20 cellular contexts compared by ENCODE assay signal in genomic region chr3:142004025-142004424, GRCh38.
DNase-seq lines count a peak whose midpoint lies in the region; ATAC-seq, FAIRE-seq and TF ChIP-seq lines count a peak whose summit lies in the region.
"Had no signal": no experiment of that assay in that cellular context is flagged by ENCODE, and none has a peak within 500 bp of the region (broad histone marks: within the 10 kb centered on the region; RNA-seq: fewer than 3 reads in every experiment).

No MANE protein-coding gene starts in this region.

- TF ChIP-seq POLR2A in H54 (IDR thresholded peaks at IDR 0.05; ENCODE audit: low read depth, low read length) = no peak
- no peak for TF ChIP-seq POLR2A in IMR-90 (IDR thresholded peaks at IDR 0.05; ENCODE audit: low read depth, low read length)

- no peak overlapping the region for H3K14ac ChIP-seq in IMR-90 (replicated peaks; ENCODE audit: low read depth, low read length)
- H3K14ac ChIP-seq in trophoblast cell (ENCODE audit: low read length) = no peak overlapping the region

- H3K36me3 Mint-ChIP-seq in mesothelial cell of epicardium = peaks cover 18% of the 10 kb centered on the region

- no peak overlapping the region for H2BK20ac ChIP-seq in IMR-90 (ENCODE audit: low read depth, low read length)

- H2BK15ac ChIP-seq in IMR-90 (ENCODE audit: low read depth, low read length) = no peak overlapping the region

- H3K79me1 ChIP-seq in IMR-90 (ENCODE audit: low read depth in 1 of 2, low read length in 2 of 2) (no peaks in the 10 kb centered on the region), trophoblast cell (ENCODE audit: low read length) (no peaks in the 10 kb centered on the region)

- H3K4me2 ChIP-seq in IMR-90 (ENCODE audit: low read depth, low read length) (no peak overlapping the region), trophoblast cell (ENCODE audit: low read length) (no peak overlapping the region), GM23248 (ENCODE audit: unreplicated experiment) (no peak overlapping the region)
- H3K4me2 ChIP-seq: BLaER1 had no signal

- H3F3A ChIP-seq in GM23248 (ENCODE audit: insufficient read depth) = no peaks in the 10 kb centered on the region

- intact Hi-C loops in IMR-90 (cut with micrococcal nuclease) = no loop called here

- H3K4me3 ChIP-seq in IMR-90 (ENCODE audit: insufficient read depth, low read depth, low read length) (no peak overlapping the region), trophoblast cell (ENCODE audit: low read depth, low read length) (no peak overlapping the region), GM23248 (no peak overlapping the region)
- H3K4me3 ChIP-seq: BLaER1 had no signal

- DNase-seq in H54 (ENCODE audit: insufficient read length, low spot score) = no peak
- DNase-seq in IMR-90 = no peak
- no peak for DNase-seq in mesothelial cell of epicardium (ENCODE audit: low spot score in 2 of 2, unreplicated experiment in 2 of 2)
- DNase-seq in trophoblast cell = peak; percentile 13 to 80
- no peak for DNase-seq in GM23248
- DNase-seq in NCI-H345 treated with DMSO at 0.1 percent for 48 hours (lab: John Stamatoyannopoulos, UW; ENCODE audit: unreplicated experiment) = no peak
- DNase-seq in RWPE1 (ENCODE audit: low spot score) = no peak
- DNase-seq: Caco-2; CD4-positive, CD25-positive, alpha-beta regulatory T cell; CD8-positive, alpha-beta T cell; DMS153; DND-41; H9; HFFc6 had no signal

- H3K27ac ChIP-seq in IMR-90 (ENCODE audit: insufficient read depth, low read length) = no peak overlapping the region
- H3K27ac ChIP-seq in trophoblast cell (ENCODE audit: low read depth, low read length) = no peak overlapping the region
- H3K27ac ChIP-seq in GM23248 = no peak overlapping the region
- no peak overlapping the region for H3K27ac ChIP-seq in RWPE1
- H3K27ac ChIP-seq: BLaER1, C4-2B had no signal

- H3K79me2 ChIP-seq in trophoblast cell (ENCODE audit: control insufficient read depth, insufficient read depth, low read length, poor library complexity) (no peaks in the 10 kb centered on the region), GM23248 (ENCODE audit: insufficient read depth) (no peaks in the 10 kb centered on the region)

- BruUV-seq in IMR-90 (replicated peaks; lab: Mats Ljungman, UMichigan) = no TSS peak

- no peak overlapping the region for H4K12ac ChIP-seq in trophoblast cell (ENCODE audit: low read depth, low read length)

- H3K23ac ChIP-seq in IMR-90 (ENCODE audit: low read depth, low read length) (no peak overlapping the region), trophoblast cell (ENCODE audit: low read length) (no peak overlapping the region)

- no peak overlapping the region for H2BK120ac ChIP-seq in IMR-90 (ENCODE audit: low read depth, low read length)
- H2BK120ac ChIP-seq in trophoblast cell (ENCODE audit: insufficient read depth, low read length, poor library complexity) = no peak overlapping the region

- in situ Hi-C loops in IMR-90 (cut with MboI; ENCODE audit: low sequenced_read_pairs) = no loop called here
- in situ Hi-C loops in GM23248 (cut with MboI) = no loop called here

- no peak for TF ChIP-seq RAD21 in IMR-90 (IDR thresholded peaks at IDR 0.05; ENCODE audit: low read length)

- H3K27me3 ChIP-seq in IMR-90 (ENCODE audit: control insufficient read depth, insufficient read depth, low read length) = no peaks in the 10 kb centered on the region
- H3K27me3 ChIP-seq in trophoblast cell (ENCODE audit: insufficient read depth, low read length) = no peaks in the 10 kb centered on the region
- no peaks in the 10 kb centered on the region for H3K27me3 ChIP-seq in GM23248 (replicated peaks; ENCODE audit: insufficient read depth)
- H3K27me3 ChIP-seq: BLaER1 had no signal

- H3K9me3 Mint-ChIP-seq in mesothelial cell of epicardium = peaks cover 3% of the 10 kb centered on the region
- H3K9me3 Mint-ChIP-seq: CD4-positive, CD25-positive, alpha-beta regulatory T cell; CD8-positive, alpha-beta T cell; H9; HFFc6 had no signal

- H3K4me1 ChIP-seq in IMR-90 (ENCODE audit: control insufficient read depth, insufficient read depth, low read length) = no peaks in the 10 kb centered on the region
- H3K4me1 ChIP-seq in trophoblast cell (ENCODE audit: control insufficient read depth in 1 of 2, insufficient read depth in 2 of 2, low read length in 2 of 2) = peaks cover 4 to 7% of the 10 kb centered on the region in 2 experiments
- no peaks in the 10 kb centered on the region for H3K4me1 ChIP-seq in GM23248 (ENCODE audit: insufficient read depth)
- H3K4me1 ChIP-seq: Caco-2 had no signal

- H3K9ac ChIP-seq in IMR-90 (ENCODE audit: low read depth, low read length) = no peak overlapping the region
- H3K9ac ChIP-seq in trophoblast cell (ENCODE audit: low read length) = no peak overlapping the region
- H3K9ac ChIP-seq in GM23248 = no peak overlapping the region
- H3K9ac ChIP-seq: BLaER1 had no signal

- no peaks in the 10 kb centered on the region for H3K9me2 ChIP-seq in GM23248 (ENCODE audit: insufficient read depth)

- peaks cover 42% of the 10 kb centered on the region for H3K4me1 Mint-ChIP-seq in mesothelial cell of epicardium
- H3K4me1 Mint-ChIP-seq: B cell had no signal

- H4K5ac ChIP-seq in IMR-90 (ENCODE audit: low read depth, low read length) = no peak overlapping the region

- no peaks in the 10 kb centered on the region for H3K27me3 Mint-ChIP-seq in mesothelial cell of epicardium (ENCODE audit: low read depth)
- H3K27me3 Mint-ChIP-seq: B cell; CD4-positive, CD25-positive, alpha-beta regulatory T cell had no signal

- no peaks in the 10 kb centered on the region for H4K20me1 ChIP-seq in IMR-90 (ENCODE audit: insufficient read depth, low read length)
- H4K20me1 ChIP-seq in GM23248 (ENCODE audit: insufficient read depth) = no peaks in the 10 kb centered on the region

- H2AK5ac ChIP-seq in IMR-90 (ENCODE audit: low read depth, low read length) (no peak overlapping the region), trophoblast cell (ENCODE audit: low read length) (no peak overlapping the region)

- H3K9me1 ChIP-seq in IMR-90 (ENCODE audit: insufficient read depth, low read length) = 0 out of 2 replicates have a peak, but pooled peaks cover 4% of the 10 kb centered on the region

- peak overlapping the region; percentile 90 for H3K27ac Mint-ChIP-seq in mesothelial cell of epicardium
- H3K27ac Mint-ChIP-seq: B cell; CD4-positive, CD25-positive, alpha-beta regulatory T cell; CD8-positive, alpha-beta T cell; H9 had no signal

- H4K8ac ChIP-seq in IMR-90 (ENCODE audit: low read depth in 2 of 2, low read length in 2 of 2) (no peak overlapping the region), trophoblast cell (ENCODE audit: low read depth, low read length) (no peak overlapping the region)

- H3K36me3 ChIP-seq in IMR-90 (ENCODE audit: control insufficient read depth, insufficient read depth, low read length) (0 out of 2 replicates have a peak, but pooled peaks cover 1% of the 10 kb centered on the region), trophoblast cell (ENCODE audit: control insufficient read depth in 1 of 2, insufficient read depth in 2 of 2, low read length in 2 of 2) (no peaks in the 10 kb centered on the region), GM23248 (ENCODE audit: low read depth) (no peaks in the 10 kb centered on the region)

- dilution Hi-C loops in IMR-90 (cut with HindIII; ENCODE audit: low sequenced_read_pairs, unreplicated experiment) = no loop called here

- H3K4me3 Mint-ChIP-seq in mesothelial cell of epicardium = no peak overlapping the region
- H3K4me3 Mint-ChIP-seq: B cell; CD4-positive, CD25-positive, alpha-beta regulatory T cell; CD8-positive, alpha-beta T cell; H9; HFFc6 had no signal

- H2AK9ac ChIP-seq in IMR-90 (replicated peaks; ENCODE audit: low read depth, low read length, poor library complexity) = no peak overlapping the region

- no peak overlapping the region for H2BK12ac ChIP-seq in trophoblast cell (ENCODE audit: low read length)

- peak; percentile 60 for ATAC-seq in IMR-90 (ENCODE audit: low read depth)
- ATAC-seq: CD8-positive, alpha-beta T cell had no signal

- POLR2A ChIA-PET in IMR-90 (lab: Charles Lee; ENCODE audit: unreplicated experiment) = no interaction called here
- POLR2A ChIA-PET in RWPE1 (lab: Yijun Ruan, JAX; ENCODE audit: low non-redundant PET) = no interaction called here

- CTCF ChIA-PET in IMR-90 (lab: Yijun Ruan, JAX) (no interaction called here), RWPE1 (lab: Yijun Ruan, JAX) (interaction anchor here (0.7 kb wide), 1 partner anchor 28 kb away, joined by 3 read pairs; no protein-coding TSS in a partner anchor)

- peak; percentile 27 for FAIRE-seq in H54 (lab: Jason Lieb, UNC)
- FAIRE-seq: G401.6, GM12892, H1 had no signal

- H3K9me3 ChIP-seq in IMR-90 (ENCODE audit: control insufficient read depth, insufficient read depth, low read length) (no peaks in the 10 kb centered on the region), trophoblast cell (ENCODE audit: insufficient read depth, low read depth, low read length) (no peaks in the 10 kb centered on the region), GM23248 (ENCODE audit: low read depth) (no peaks in the 10 kb centered on the region)
- H3K9me3 ChIP-seq: BLaER1, Caco-2 had no signal

- H4K91ac ChIP-seq in IMR-90 (ENCODE audit: insufficient read depth, low read depth, low read length) (no peak overlapping the region), trophoblast cell (ENCODE audit: low read depth, low read length) (no peak overlapping the region)

- H3K4ac ChIP-seq in IMR-90 (ENCODE audit: low read depth, low read length) (no peak overlapping the region), trophoblast cell (ENCODE audit: low read depth, low read length) (no peak overlapping the region)

- no peak overlapping the region for H3K56ac ChIP-seq in IMR-90 (ENCODE audit: extremely low read depth, insufficient read depth, low read length)

- H2AFZ ChIP-seq in IMR-90 (replicated peaks; ENCODE audit: low read length, poor library complexity) = no peak overlapping the region
- H2AFZ ChIP-seq in trophoblast cell (ENCODE audit: insufficient read depth, low read length, poor library complexity) = no peak overlapping the region
- H2AFZ ChIP-seq in GM23248 = no peak overlapping the region

- H2BK5ac ChIP-seq in IMR-90 (ENCODE audit: low read depth, low read length, poor library complexity, severe bottlenecking) (no peak overlapping the region), trophoblast cell (ENCODE audit: low read depth, low read length, poor library complexity) (no peak overlapping the region)

- no peak overlapping the region for H3K18ac ChIP-seq in IMR-90 (ENCODE audit: low read depth, low read length)
- no peak overlapping the region for H3K18ac ChIP-seq in trophoblast cell (ENCODE audit: low read length)

- TF ChIP-seq CTCF in IMR-90 (conservative IDR thresholded peaks at IDR 0.05; ENCODE audit: low read depth, low read length) (no peak), mesothelial cell of epicardium (IDR thresholded peaks at IDR 0.05; ENCODE audit: unreplicated experiment) (no peak), RWPE1 (conservative IDR thresholded peaks at IDR 0.05; ENCODE audit: low read depth) (no peak)

TF ChIP-seq in IMR-90, 13 proteins besides CTCF, POLR2A, EP300 and RAD21 (continues in another document):
- no peak for TF ChIP-seq SMC3 (IDR thresholded peaks at IDR 0.05; ENCODE audit: low read depth, low read length)

Comparison
In these comparisons a context has a peak if more than half of its experiments do, and no peak if none do; other contexts are left out.
1. DNase-seq: peak in trophoblast cell (2 of 2); none in H54 (single experiment), IMR-90 (single experiment), mesothelial cell of epicardium (0 of 2), GM23248 (single experiment), NCI-H345 treated with DMSO at 0.1 percent for 48 hours (single experiment) and RWPE1 (single experiment).